Comparison of ENCODE assay signal across 9 cellular contexts in the genomic region with DNA sequence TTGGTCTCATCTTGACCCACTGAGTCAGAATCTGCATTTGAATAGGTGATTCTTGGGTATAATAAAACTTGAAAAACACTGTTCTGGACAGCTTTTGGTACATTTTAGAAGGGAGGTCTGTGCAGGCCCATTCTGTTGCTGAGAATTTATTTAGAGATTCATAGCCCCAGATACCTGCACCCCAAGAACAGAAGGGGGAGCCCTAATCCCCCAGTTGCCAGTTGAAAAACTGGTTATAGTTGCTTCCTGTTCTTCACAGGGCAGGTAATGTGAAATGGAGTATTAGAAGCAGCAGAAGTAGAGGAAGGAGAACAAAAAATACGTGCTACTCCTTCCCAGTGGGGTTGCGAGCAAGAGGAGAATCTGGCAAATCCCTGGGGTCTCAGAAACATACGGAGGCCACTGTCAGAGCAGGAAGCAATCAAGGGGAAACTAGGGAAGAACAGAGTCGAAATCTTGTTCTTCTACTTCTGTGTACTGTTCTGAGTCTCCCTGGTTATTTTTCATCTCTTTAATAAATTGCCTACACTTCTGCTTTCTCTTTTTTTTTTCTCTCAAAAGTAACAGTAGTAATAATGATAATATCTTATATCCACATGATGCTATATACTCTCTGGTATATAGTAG. TPM values are rescaled to one million over a fixed set of nuclear protein-coding genes. Genes with fewer than 3 reads are reported as not detected.
DNase-seq lines count a peak whose midpoint lies in the region; ATAC-seq and TF ChIP-seq lines count a peak whose summit lies in the region.
"Had no signal": no experiment of that assay in that cellular context is flagged by ENCODE, and none has a peak within 500 bp of the region (broad histone marks: within the 10 kb centered on the region; RNA-seq: fewer than 3 reads in every experiment).

No MANE protein-coding gene starts in this region.

- H3K36me3 ChIP-seq in Panc1 (ENCODE audit: control insufficient read depth, insufficient read depth, low read length) (no peaks in the 10 kb centered on the region), body of pancreas (replicated peaks in 1 of 2; ENCODE audit: insufficient read depth in 1 of 2, low read depth in 2 of 2) (no peaks in the 10 kb centered on the region), lung (ENCODE audit: control insufficient read depth in 2 of 2, insufficient read depth in 2 of 2, low read length in 2 of 2) (no peaks in the 10 kb centered on the region)
- H3K36me3 ChIP-seq: right lobe of liver had no signal

- no peak for TF ChIP-seq POLR2A in body of pancreas (IDR thresholded peaks at IDR 0.05)

- in situ Hi-C loops in Panc1 (cut with HindIII; ENCODE audit: low pct_unique_long_range_greater_than_20kb, low sequenced_read_pairs): no loop called here

- peak; percentile 87 for TF ChIP-seq CTCF in C4-2B (conservative IDR thresholded peaks at IDR 0.05)
- peak; percentile 39; the same call in 1 of the 2 replicates for TF ChIP-seq CTCF in Panc1 (IDR thresholded peaks at IDR 0.05)
- TF ChIP-seq CTCF in body of pancreas (IDR thresholded peaks at IDR 0.05): peak in 4 of 7 experiments; percentile 25 to 35 (median 30)
- TF ChIP-seq CTCF in lung (IDR thresholded peaks at IDR 0.05; ENCODE audit: control extremely low read depth, extremely low read depth): peak; percentile 27

- ATAC-seq in GM18520 (IDR thresholded peaks at IDR 0.05; ENCODE audit: unreplicated experiment): peak; percentile 84
- ATAC-seq in HG03025 (IDR thresholded peaks at IDR 0.05; ENCODE audit: low FRiP score, unreplicated experiment): peak; percentile 83
- ATAC-seq in Panc1: no peak
- ATAC-seq in body of pancreas: peak; percentile 75
- peak; percentile 76 for ATAC-seq in lung (ENCODE audit: insufficient read depth, low FRiP score)

- BruUV-seq in Panc1 (replicated peaks; lab: Mats Ljungman, UMichigan): no TSS peak

- DNase-seq in Panc1 (ENCODE audit: low read depth, low spot score): no peak
- DNase-seq in body of pancreas: peak in 1 of 4 donors; percentile 34
- DNase-seq in lung (ENCODE audit: low spot score): peak; percentile 43
- no peak for DNase-seq in D341Med (ENCODE audit: low spot score)
- DNase-seq in NCI-H146 treated with DMSO at 0.1 percent for 48 hours (lab: John Stamatoyannopoulos, UW; ENCODE audit: unreplicated experiment): no peak
- DNase-seq: right lobe of liver had no signal

- H3K4me3 ChIP-seq in Panc1 (ENCODE audit: low read depth in 2 of 2, low read length in 2 of 2): no peak overlapping the region
- H3K4me3 ChIP-seq in body of pancreas: no peak overlapping the region
- H3K4me3 ChIP-seq in lung: no peak overlapping the region
- H3K4me3 ChIP-seq: right lobe of liver had no signal

- POLR2A ChIA-PET in Panc1 (lab: Charles Lee): no interaction called here

- no peaks in the 10 kb centered on the region for H3K9me3 ChIP-seq in Panc1 (ENCODE audit: control insufficient read depth, insufficient read depth, low read depth, low read length)
- no peaks in the 10 kb centered on the region for H3K9me3 ChIP-seq in body of pancreas
- H3K9me3 ChIP-seq in lung (ENCODE audit: control insufficient read depth in 2 of 2, insufficient read depth in 1 of 2, low read length in 1 of 2): no peaks in the 10 kb centered on the region
- H3K9me3 ChIP-seq: right lobe of liver had no signal

- CTCF ChIA-PET in Panc1 (lab: Charles Lee): no interaction called here

- H3K27me3 ChIP-seq in Panc1 (ENCODE audit: control insufficient read depth, insufficient read depth, low read length): peaks cover 43% of the 10 kb centered on the region
- H3K27me3 ChIP-seq in body of pancreas: no peaks in the 10 kb centered on the region
- H3K27me3 ChIP-seq in lung (ENCODE audit: control insufficient read depth, insufficient read depth): no peaks in the 10 kb centered on the region
- H3K27me3 ChIP-seq: right lobe of liver had no signal

- H3K4me1 ChIP-seq in Panc1 (ENCODE audit: control insufficient read depth, insufficient read depth, low read length) (no peaks in the 10 kb centered on the region), body of pancreas (no peaks in the 10 kb centered on the region), lung (ENCODE audit: control insufficient read depth in 2 of 2, insufficient read depth in 2 of 2, low read length in 2 of 2) (peaks cover 0 to 2% of the 10 kb centered on the region in 2 donors)
- H3K4me1 ChIP-seq: right lobe of liver had no signal

- no peak overlapping the region for H3K27ac ChIP-seq in C4-2B
- H3K27ac ChIP-seq in Panc1 (ENCODE audit: low read length): no peak overlapping the region
- no peak overlapping the region for H3K27ac ChIP-seq in body of pancreas
- no peak overlapping the region for H3K27ac ChIP-seq in lung (ENCODE audit: low read depth in 1 of 2, low read length in 1 of 2)
- H3K27ac ChIP-seq: right lobe of liver had no signal

- intact Hi-C loops in Panc1 (cut with micrococcal nuclease; ENCODE audit: unreplicated experiment) (no loop called here), body of pancreas (cut with DNase I) (no loop called here)

- 34 to 45% methylated on average over 4 of the region's 4 CpGs for WGBS in body of pancreas, 2 donors
- WGBS in lung, 2 donors: 19 to 38% methylated on average over 4 of the region's 4 CpGs

RNA-seq across cellular contexts. Expression of a gene that starts 4.6 kb away (rescaled TPM):
- total RNA-seq in Panc1 (2021; ENCODE audit: unreplicated experiment) (not detected), body of pancreas (not detected), lung (1 to 10 TPM in 1 of 2 donors, under 1 TPM in 1; 0.17 to 1.8 TPM)
- not detected for polyA plus RNA-seq in Panc1 (2012; ENCODE audit: insufficient read length)
- polyA plus RNA-seq in lung: under 1 TPM; 0.67 to 0.97 TPM
- total RNA-seq: right lobe of liver had no signal

RNA-seq across cellular contexts. Expression of a gene that starts 23.3 kb away (rescaled TPM):
- total RNA-seq in Panc1 (2021; ENCODE audit: unreplicated experiment) (88.2 TPM), body of pancreas (10 to 100 TPM; 22.3 to 34.3 TPM), lung (100 to 1,000 TPM in 1 of 2 donors, 10 to 100 TPM in 1; 60.9 to 127 TPM)
- polyA plus RNA-seq in Panc1 (2012; ENCODE audit: insufficient read length): 40.3 TPM
- 10 to 100 TPM; 16.5 to 81.9 TPM for polyA plus RNA-seq in lung

RNA-seq across cellular contexts. Expression of a gene that starts 49.3 kb away (rescaled TPM):
- total RNA-seq in Panc1 (2021; ENCODE audit: unreplicated experiment) (0.08 TPM), body of pancreas (not detected), lung (under 1 TPM in 1 of 2 donors, not detected in 1; 0.15 TPM)
- polyA plus RNA-seq in Panc1 (2012; ENCODE audit: insufficient read length): not detected
- polyA plus RNA-seq in lung: under 1 TPM in 1 of 2 donors, not detected in 1; 0.12 TPM
- total RNA-seq: right lobe of liver had no signal

Comparison
In these comparisons a context has a peak if more than half of its experiments do, and no peak if none do; other contexts are left out.
1. CTCF ChIP-seq: peak in every context shown above with its lines; median percentile 87 in C4-2B; 39 in Panc1; 30 in body of pancreas; 27 in lung.